In genomic region chr16:4008116-4008515, GRCh38 we compare ENCODE assay signal across 24 cellular contexts.
"Had no signal": no experiment of that assay in that cellular context is flagged by ENCODE, and none has a peak within 500 bp of the region (broad histone marks: within the 10 kb centered on the region; RNA-seq: fewer than 3 reads in every experiment).

No MANE protein-coding gene starts in this region.

- H3K27ac ChIP-seq: KMS-11, SJSA1 had no signal

- H3K4me3 ChIP-seq: K562, SJSA1 had no signal

- H3K9me3 ChIP-seq: SJSA1, SK-N-SH had no signal

- ATAC-seq: HepG2, K562 had no signal

- H3K27ac Mint-ChIP-seq: IgD-negative memory B cell had no signal

- H3K36me3 ChIP-seq: SJSA1 had no signal

- FAIRE-seq: HepG2, K562, RCC 7860 had no signal

- DNase-seq: Kasumi-1, MM.1S, NCI-H1092 treated with DMSO at 0.1 percent for 48 hours, NCI-H1436, NCI-H187, NCI-H2029, NCI-H2081 treated with DMSO at 0.1 percent for 48 hours, NCI-H2171, NCI-H226, NCI-H446, NCI-H510A, NCI-H524 treated with DMSO at 0.1 percent for 48 hours, NCI-H69, NCI-H774, Right ventricle myocardium superior, RPMI8226, SIG-M5, SK-N-SH had no signal

- H3K9ac ChIP-seq: KMS-11, SK-N-SH had no signal

- H3K4me2 ChIP-seq: KMS-11, SK-N-SH had no signal

- H3K27me3 ChIP-seq: SJSA1 had no signal
